1 cellular context compared by ENCODE assay signal in the genomic region with DNA sequence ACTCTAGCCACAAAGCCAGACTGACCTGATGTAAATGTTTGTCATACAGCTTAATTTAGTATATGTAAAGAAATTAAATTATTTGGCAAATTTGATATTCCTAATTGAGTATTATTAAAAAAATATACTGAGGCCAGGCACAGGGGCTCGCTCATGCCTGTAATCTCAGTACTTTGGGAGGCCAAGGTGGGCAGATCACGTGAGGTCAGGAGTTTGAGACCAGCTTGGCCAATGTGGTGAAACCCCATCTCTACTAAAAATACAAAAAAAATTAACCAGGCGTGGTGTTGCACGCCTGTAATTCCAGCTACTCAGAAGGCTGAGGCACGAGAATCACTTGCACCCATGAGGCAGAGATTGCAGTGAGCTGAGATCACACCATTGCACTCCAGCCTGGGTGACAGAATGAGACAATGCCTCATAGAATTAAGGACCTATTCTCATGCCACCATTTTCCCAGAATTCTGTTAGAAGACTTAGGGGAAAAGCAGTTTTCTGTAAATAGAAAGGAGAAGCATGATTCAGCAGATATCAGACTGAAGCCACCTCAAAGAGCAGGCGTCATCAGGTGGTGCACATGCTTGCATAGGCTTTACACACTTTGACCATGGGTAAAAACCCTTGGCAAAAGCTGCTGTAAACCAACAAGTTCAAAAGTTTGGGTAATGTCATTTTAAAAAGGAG.
TF ChIP-seq lines count a peak whose summit lies in the region.

No MANE protein-coding gene starts in this region.

TF ChIP-seq in H1, 55 proteins besides CTCF, POLR2A, EP300 and RAD21:
- TF ChIP-seq CEBPB (IDR thresholded peaks at IDR 0.05; ENCODE audit: low read depth, low read length) (no peak), POLR2AphosphoS5 (IDR thresholded peaks at IDR 0.05; ENCODE audit: low read depth, low read length) (0 out of 2 replicates have a peak, but pooled peaks have one; percentile 11)
TF ChIP-seq in H1: peak in this region for 1.
